ENCODE assay signal across 14 cellular contexts in the genomic region with DNA sequence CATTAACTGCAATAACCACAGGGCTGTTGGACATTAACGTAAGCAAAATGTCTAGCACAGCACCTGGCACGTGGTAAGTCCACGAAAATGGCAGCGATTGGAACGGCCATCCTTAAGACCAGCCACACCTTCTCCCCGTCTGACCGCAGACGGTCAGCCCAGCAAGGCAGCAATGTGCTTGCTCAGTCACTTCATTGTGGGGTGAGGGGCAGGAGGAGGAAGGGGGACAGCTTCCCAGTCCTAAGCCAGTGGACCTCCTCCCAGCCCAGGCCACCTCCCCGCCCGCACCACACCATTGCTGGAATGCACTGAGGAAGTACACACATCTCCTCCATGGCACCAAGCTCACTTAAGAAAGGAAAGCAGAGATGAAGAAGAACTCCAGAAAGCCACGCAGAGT. TPM values are rescaled to one million over a fixed set of nuclear protein-coding genes. Genes with fewer than 3 reads are reported as not detected.
"Had no signal": no experiment of that assay in that cellular context is flagged by ENCODE, and none has a peak within 500 bp of the region (broad histone marks: within the 10 kb centered on the region; RNA-seq: fewer than 3 reads in every experiment).

No MANE protein-coding gene starts in this region.

- H3K9ac ChIP-seq: parathyroid adenoma had no signal

- H3K36me3 ChIP-seq: neutrophil, transverse colon had no signal

- H3K4me3 ChIP-seq: mucosa of descending colon, smooth muscle cell, transverse colon had no signal

- H3K79me2 ChIP-seq: parathyroid adenoma had no signal

- H3K4me1 ChIP-seq: parathyroid adenoma, transverse colon had no signal

- H3K9me3 ChIP-seq: mucosa of descending colon, neutrophil, transverse colon had no signal

- H3K27ac ChIP-seq: neutrophil, parathyroid adenoma, transverse colon had no signal

- DNase-seq: activated B cell treated with CpG ODN at 0.5 μM for 24 hours; activated CD4-positive, alpha-beta T cell treated with anti-CD3 and anti-CD28 coated beads, Interleukin-2, amount 10 ng/mL, durations not matched to agents 7 days and 5 days; activated CD8-positive, alpha-beta memory T cell treated with anti-CD3 and anti-CD28 coated beads, Interleukin-2, amount 50 U/mL, for 48 hours; activated gamma-delta T cell treated with Interleukin-2 at 50 U/mL for 16 hours; activated naive CD8-positive, alpha-beta T cell treated with anti-CD3 and anti-CD28 coated beads for 36 hours; effector memory CD8-positive, alpha-beta T cell; left colon; mucosa of descending colon; naive thymus-derived CD8-positive, alpha-beta T cell; stimulated activated naive CD8-positive, alpha-beta T cell treated with anti-CD3 and anti-CD28 coated beads, Interleukin-15, Interleukin-2, amounts not matched to agents 100 U/mL and 50 U/mL, for 24 hours; transverse colon had no signal

- ATAC-seq: effector memory CD8-positive, alpha-beta T cell; left colon; naive thymus-derived CD8-positive, alpha-beta T cell; stimulated activated naive CD8-positive, alpha-beta T cell treated with anti-CD3 and anti-CD28 coated beads, Interleukin-15, Interleukin-2, amounts not matched to agents 100 U/mL and 50 U/mL, for 24 hours had no signal

- H3K27me3 ChIP-seq: neutrophil, transverse colon had no signal

RNA-seq across cellular contexts. Expression of a gene that starts 8.6 kb away (rescaled TPM):
- total RNA-seq: transverse colon had no signal
- polyA plus RNA-seq: naive thymus-derived CD8-positive, alpha-beta T cell had no signal
